Comparison of ENCODE assay signal across 18 cellular contexts in genomic region chr18:69996417-69996816, GRCh38. TPM values are rescaled to one million over a fixed set of nuclear protein-coding genes. Genes with fewer than 3 reads are reported as not detected.
DNase-seq lines count a peak whose midpoint lies in the region; ATAC-seq, FAIRE-seq and TF ChIP-seq lines count a peak whose summit lies in the region.
"Had no signal": no experiment of that assay in that cellular context is flagged by ENCODE, and none has a peak within 500 bp of the region (broad histone marks: within the 10 kb centered on the region; RNA-seq: fewer than 3 reads in every experiment).

No MANE protein-coding gene starts in this region.

- H3K36me3 ChIP-seq in neural cell (ENCODE audit: insufficient read depth, low read length) (no peaks in the 10 kb centered on the region), HepG2 (replicated peaks in 1 of 2; ENCODE audit: control insufficient read depth in 1 of 2, insufficient read depth in 2 of 2, low read length in 2 of 2) (0 out of 5 replicates have a peak, but pooled peaks cover 0 to 3% of the 10 kb centered on the region in 2 experiments)

- in situ Hi-C loops in HepG2 (cut with HindIII; ENCODE audit: extremely low pct_ligation_motif_present, low pct_unique_long_range_greater_than_20kb), result no loop called here

- TF ChIP-seq POLR2A in HepG2 (IDR thresholded peaks at IDR 0.05; ENCODE audit: insufficient read depth in 1 of 2, low read depth in 2 of 2, low read length in 2 of 2), result no peak

- H3K79me2 ChIP-seq in neural cell (replicated peaks; ENCODE audit: insufficient read depth, low read length), result no peaks in the 10 kb centered on the region
- H3K79me2 ChIP-seq in HepG2 (ENCODE audit: insufficient read depth, low read length), result no peaks in the 10 kb centered on the region

- H3K27me3 Mint-ChIP-seq in WTC11 (ENCODE audit: low read depth), result no peaks in the 10 kb centered on the region
- H3K27me3 Mint-ChIP-seq: CD4-positive, alpha-beta memory T cell had no signal

- no peaks in the 10 kb centered on the region for H3K9me3 ChIP-seq in neural cell (ENCODE audit: low read length)
- no peaks in the 10 kb centered on the region for H3K9me3 ChIP-seq in HepG2 (ENCODE audit: low read length)

- TF ChIP-seq EP300 in neural cell (conservative IDR thresholded peaks at IDR 0.05; ENCODE audit: poor library complexity, severe bottlenecking) (peak; percentile 83), HepG2 (IDR thresholded peaks at IDR 0.05; ENCODE audit: low read depth in 2 of 2, low read length in 2 of 2) (no peak), HepG2 (CRISPR knock-in tag; IDR thresholded peaks at IDR 0.05; ENCODE audit: borderline replicate concordance) (no peak)

- H3K27ac Mint-ChIP-seq in WTC11, result no peak overlapping the region; the same call in 1 of the 2 replicates

- peaks cover 12% of the 10 kb centered on the region for H3K9me3 Mint-ChIP-seq in WTC11

- 0 out of 2 replicates have a peak, but pooled peaks cover 3% of the 10 kb centered on the region for H3K36me3 Mint-ChIP-seq in WTC11

- TF ChIP-seq CTCF in WTC11 (IDR thresholded peaks at IDR 0.05), result no peak
- peak; percentile 18 for TF ChIP-seq CTCF in neural cell (IDR thresholded peaks at IDR 0.05; ENCODE audit: poor library complexity, severe bottlenecking)
- no peak for TF ChIP-seq CTCF in HepG2 (CRISPR knock-in tag; IDR thresholded peaks at IDR 0.05)

- H4K20me1 ChIP-seq in neural cell (ENCODE audit: insufficient read depth) (no peaks in the 10 kb centered on the region), HepG2 (ENCODE audit: insufficient read depth, low read length) (no peaks in the 10 kb centered on the region)

- H3K27me3 ChIP-seq in neural cell (ENCODE audit: insufficient read depth, low read depth, low read length) (no peaks in the 10 kb centered on the region), HepG2 (ENCODE audit: control insufficient read depth in 1 of 2, insufficient read depth in 2 of 2, low read length in 2 of 2) (no peaks in the 10 kb centered on the region)

- intact Hi-C loops in HepG2 (cut with micrococcal nuclease; ENCODE audit: unreplicated experiment), result no loop called here

- ATAC-seq in WTC11 (peak; percentile 46), HepG2 (no peak), HG02571 (IDR thresholded peaks at IDR 0.05; ENCODE audit: unreplicated experiment) (no peak)
- ATAC-seq in stimulated activated naive CD8-positive, alpha-beta T cell treated with anti-CD3 and anti-CD28 coated beads, Interleukin-15, Interleukin-2, amounts not matched to agents 100 U/mL and 50 U/mL, for 24 hours, result no peak

- no peak overlapping the region for H3K27ac ChIP-seq in neural cell (ENCODE audit: low read length)
- H3K27ac ChIP-seq in HepG2 (ENCODE audit: extremely low read length, insufficient read depth, low read length), result no peak overlapping the region

- FAIRE-seq in HepG2 (lab: Jason Lieb, UNC), result no peak
- FAIRE-seq: GM12892, H1 had no signal

- TF ChIP-seq RAD21 in neural cell (conservative IDR thresholded peaks at IDR 0.05) (peak; percentile 31), HepG2 (CRISPR knock-in tag; IDR thresholded peaks at IDR 0.05) (no peak)

- no peak overlapping the region for H3K4me3 Mint-ChIP-seq in WTC11
- H3K4me3 Mint-ChIP-seq: CD4-positive, alpha-beta memory T cell had no signal

- CTCF ChIA-PET in WTC11 (lab: Charles Lee) (interaction anchor here (0.6 to 1.2 kb wide), 3 partner anchors 130 to 359 kb away, joined by 4 to 6 read pairs (median 4); no protein-coding TSS in a partner anchor), HepG2 (lab: Yijun Ruan, JAX; ENCODE audit: low intra/inter-chr PET ratio, low total read pairs) (no interaction called here)

- 98% methylated on average over 2 of the region's 2 CpGs for WGBS in HepG2 (ENCODE audit: low lambda C conversion rate)

- DNase-seq in NCI-H146 (lab: John Stamatoyannopoulos, UW) (peak; percentile 61), WTC11 (ENCODE audit: low spot score) (no peak), ecto neural progenitor cell (ENCODE audit: low spot score) (no peak), HepG2 (ENCODE audit: low spot score) (no peak)
- DNase-seq in stimulated activated naive CD8-positive, alpha-beta T cell treated with anti-CD3 and anti-CD28 coated beads, Interleukin-15, Interleukin-2, amounts not matched to agents 100 U/mL and 50 U/mL, for 24 hours, result no peak
- DNase-seq: C1 segment of cervical spinal cord; Calu3; CD4-positive, alpha-beta memory T cell; COR-L47; DMS53; DMS79 treated with DMSO at 0.1 percent for 48 hours; GF-D8; H7; HCEC 1CT had no signal

- H3F3A ChIP-seq in neural cell (ENCODE audit: insufficient read depth, low read length, poor library complexity, severe bottlenecking), result no peaks in the 10 kb centered on the region

- H3K4me1 Mint-ChIP-seq in WTC11, result peaks cover 26% of the 10 kb centered on the region

- no peaks in the 10 kb centered on the region for H3K9me2 ChIP-seq in neural cell (ENCODE audit: insufficient read depth, low read length)

- no peak overlapping the region for H3K9ac ChIP-seq in neural cell (ENCODE audit: low read length)
- no peak overlapping the region for H3K9ac ChIP-seq in HepG2 (ENCODE audit: insufficient read depth, low read depth, low read length)

- peak overlapping the region; percentile 13 for H3K4me3 ChIP-seq in neural cell (ENCODE audit: low read length)
- no peak overlapping the region for H3K4me3 ChIP-seq in HepG2 (replicated peaks in 1 of 3; ENCODE audit: insufficient read depth in 1 of 3, low read depth in 2 of 3, low read length in 3 of 3)

- H3K4me2 ChIP-seq in neural cell (ENCODE audit: low read length) (no peak overlapping the region), HepG2 (ENCODE audit: low read depth, low read length) (no peak overlapping the region)

- no peak overlapping the region for H2AFZ ChIP-seq in neural cell (ENCODE audit: low read depth, low read length)
- no peak overlapping the region for H2AFZ ChIP-seq in HepG2 (ENCODE audit: low read length)

- H3K4me1 ChIP-seq in HepG2 (ENCODE audit: insufficient read depth, low read length), result peaks cover 15% of the 10 kb centered on the region

- POLR2A ChIA-PET in WTC11 (lab: Charles Lee) (no interaction called here), HepG2 (lab: Yijun Ruan, JAX) (no interaction called here)

- BruUV-seq in HepG2 (replicated peaks; lab: Mats Ljungman, UMichigan), result no TSS peak

TF ChIP-seq in WTC11, 78 proteins besides CTCF, POLR2A, EP300 and RAD21 (continues in another document):
- TF ChIP-seq JAZF1 (CRISPR knock-in tag; IDR thresholded peaks at IDR 0.05) (no peak), MXD4 (CRISPR knock-in tag; IDR thresholded peaks at IDR 0.05; ENCODE audit: borderline replicate concordance) (no peak)

TF ChIP-seq in HepG2, 621 proteins besides CTCF, POLR2A, EP300 and RAD21 (continues in another document):
- no peak for TF ChIP-seq MTA3 (CRISPR knock-in tag; IDR thresholded peaks at IDR 0.05)
- TF ChIP-seq GTF3A (CRISPR knock-in tag; conservative IDR thresholded peaks at IDR 0.05), result no peak
- TF ChIP-seq ZFP36 (IDR thresholded peaks at IDR 0.05; ENCODE audit: borderline replicate concordance, low read depth, low read length, partially characterized antibody), result no peak
- TF ChIP-seq SRF (IDR thresholded peaks at IDR 0.05; ENCODE audit: low read depth, low read length), result no peak
- no peak for TF ChIP-seq ZNF33A (CRISPR knock-in tag; IDR thresholded peaks at IDR 0.05; ENCODE audit: borderline replicate concordance)
- no peak for TF ChIP-seq TFE3 (CRISPR knock-in tag; IDR thresholded peaks at IDR 0.05)
- TF ChIP-seq KMT2A (CRISPR knock-in tag; IDR thresholded peaks at IDR 0.05), result no peak
- no peak for TF ChIP-seq ZNF772 (CRISPR knock-in tag; IDR thresholded peaks at IDR 0.05)
- no peak for TF ChIP-seq SETDB1 (CRISPR knock-in tag; IDR thresholded peaks at IDR 0.05; ENCODE audit: borderline replicate concordance)
- TF ChIP-seq NFYC (CRISPR knock-in tag; IDR thresholded peaks at IDR 0.05), result no peak

RNA-seq across cellular contexts. Expression of gene CD226, which starts 48.7 kb away (rescaled TPM):
- total RNA-seq in WTC11 (2021) (0.23 to 0.55 TPM (median 0.24 TPM) in 3 replicates), HepG2 (2016; rRNA removed; fragmentation: Illumina TruSeq; extraction: Trizol) (0.15 and 0.77 TPM in 2 replicates)
- polyA plus RNA-seq in neural cell (0.11 and 2.5 TPM in 2 replicates), HepG2 (2011; rRNA removed) (0.13 and 0.20 TPM in 2 replicates)
- 0.35 and 1.2 TPM in 2 replicates for polyA minus RNA-seq in neural cell
- total RNA-seq in HepG2 (2016; cell fraction: cytosol; rRNA removed; fragmentation: Illumina TruSeq; extraction: Trizol; ENCODE audit: low read depth), result 4.7 and 5.9 TPM in 2 replicates
- 0.10 and 0.63 TPM in 2 replicates for total RNA-seq in HepG2 (2016; cell fraction: insoluble cytoplasmic fraction; rRNA removed; fragmentation: Illumina TruSeq; extraction: Trizol)
- 0.77 and 1.1 TPM in 2 replicates for total RNA-seq in HepG2 (2016; cell fraction: membrane; rRNA removed; fragmentation: Illumina TruSeq; extraction: Trizol)
- total RNA-seq in HepG2 (2016; cell fraction: nucleus; rRNA removed; fragmentation: Illumina TruSeq; extraction: Trizol), result 1.7 TPM in 2 replicates
- 0.05 and 0.10 TPM in 2 replicates for polyA plus RNA-seq in HepG2 (2011; cell fraction: cytosol; rRNA removed)
- polyA plus RNA-seq in HepG2 (2011; cell fraction: nucleus; rRNA removed), result 0.40 and 0.45 TPM in 2 replicates
- polyA plus RNA-seq in HepG2 (2012), result 0.04 and 0.25 TPM in 2 replicates
- polyA plus RNA-seq in HepG2 (2016; cell fraction: cytosol; fragmentation: Illumina TruSeq; extraction: Trizol; ENCODE audit: low read depth), result 0.02 TPM in 1 of 2 replicates, not detected in the other
- 0.17 TPM in 1 of 2 replicates, not detected in the other for polyA plus RNA-seq in HepG2 (2016; cell fraction: insoluble cytoplasmic fraction; fragmentation: Illumina TruSeq; extraction: Trizol; ENCODE audit: low read depth)
- 0.12 TPM in 1 of 2 replicates, not detected in the other for polyA plus RNA-seq in HepG2 (2016; cell fraction: membrane; fragmentation: Illumina TruSeq; extraction: Trizol; ENCODE audit: low read depth)
- 0.67 and 0.85 TPM in 2 replicates for polyA plus RNA-seq in HepG2 (2016; cell fraction: nucleus; fragmentation: Illumina TruSeq; extraction: Trizol; ENCODE audit: insufficient read depth, low read depth)
- 1.4 and 4.0 TPM in 2 replicates for polyA minus RNA-seq in HepG2 (2011; rRNA and poly(A)+ RNA removed; ENCODE audit: low replicate concordance)
- polyA minus RNA-seq in HepG2 (2011; cell fraction: cytosol; rRNA and poly(A)+ RNA removed), result 0.79 TPM in 1 of 2 replicates, not detected in the other
- polyA minus RNA-seq in HepG2 (2011; cell fraction: nucleus; rRNA and poly(A)+ RNA removed), result 1.5 and 1.9 TPM in 2 replicates
- total RNA-seq: H1, H7 had no signal
- polyA plus RNA-seq: H1 had no signal
